Comparison of ENCODE assay signal across 13 cellular contexts in genomic region chr1:68322096-68322495, GRCh38.
DNase-seq lines count a peak whose midpoint lies in the region; ATAC-seq and TF ChIP-seq lines count a peak whose summit lies in the region.
"Had no signal": no experiment of that assay in that cellular context is flagged by ENCODE, and none has a peak within 500 bp of the region (broad histone marks: within the 10 kb centered on the region; RNA-seq: fewer than 3 reads in every experiment).

No MANE protein-coding gene starts in this region.

- H3K4me1 ChIP-seq in GM23248 (ENCODE audit: insufficient read depth) = peaks cover 27% of the 10 kb centered on the region
- peaks cover 0 to 66% (median 45%) of the 10 kb centered on the region in 4 donors for H3K4me1 ChIP-seq in esophagus muscularis mucosa
- peaks cover 3% of the 10 kb centered on the region for H3K4me1 ChIP-seq in mesendoderm (ENCODE audit: control insufficient read depth, low read depth, low read length)
- peaks cover 10% of the 10 kb centered on the region for H3K4me1 ChIP-seq in testis
- no peaks in the 10 kb centered on the region for H3K4me1 ChIP-seq in CD8-positive, alpha-beta memory T cell (ENCODE audit: insufficient read depth, low read length)

- H3K9ac ChIP-seq in GM23248 (peak overlapping the region; percentile 25; the same call in 1 of the 2 replicates), mesendoderm (ENCODE audit: low read length) (no peak overlapping the region)
- H3K9ac ChIP-seq: KMS-11 had no signal

- peak overlapping the region; percentile 54; the same call in 1 of the 2 replicates for H2AFZ ChIP-seq in GM23248

- no peak overlapping the region for H3K23ac ChIP-seq in mesendoderm (ENCODE audit: low read length)

- H3K79me1 ChIP-seq in mesendoderm (ENCODE audit: low read length) = no peaks in the 10 kb centered on the region

- no peak overlapping the region for H3K4ac ChIP-seq in mesendoderm (ENCODE audit: low read depth, low read length)

- CTCF ChIA-PET in CD8-positive, alpha-beta memory T cell (lab: Charles Lee) = no interaction called here

- H3K27me3 ChIP-seq in GM23248 (replicated peaks; ENCODE audit: insufficient read depth) (no peaks in the 10 kb centered on the region), esophagus muscularis mucosa (no peaks in the 10 kb centered on the region), mesendoderm (ENCODE audit: insufficient read depth, low read length, poor library complexity) (no peaks in the 10 kb centered on the region), testis (no peaks in the 10 kb centered on the region)
- no peaks in the 10 kb centered on the region for H3K27me3 ChIP-seq in CD8-positive, alpha-beta memory T cell (ENCODE audit: insufficient read depth, low read length, poor library complexity, severe bottlenecking)

- no peak overlapping the region for H2BK120ac ChIP-seq in mesendoderm (ENCODE audit: low read depth, low read length)

- DNase-seq in GM23248 (peak; percentile 42), esophagus muscularis mucosa (ENCODE audit: extremely low spot score) (no peak), mesendoderm (no peak), testis (no peak), progenitor cell of endocrine pancreas (ENCODE audit: low spot score, unreplicated experiment) (no peak)
- DNase-seq in CD8-positive, alpha-beta memory T cell = no peak
- DNase-seq: DMS53, NCI-H1092 treated with DMSO at 0.1 percent for 48 hours, NCI-H1694 had no signal

- no peak for TF ChIP-seq EP300 in esophagus muscularis mucosa (IDR thresholded peaks at IDR 0.05)

- H3K4me2 ChIP-seq in GM23248 (ENCODE audit: unreplicated experiment) (peak overlapping the region; percentile 73), mesendoderm (ENCODE audit: low read length) (no peak overlapping the region)
- H3K4me2 ChIP-seq: A549, KMS-11 had no signal

- H3F3A ChIP-seq in GM23248 (ENCODE audit: insufficient read depth) = peaks cover 32% of the 10 kb centered on the region

- no peaks in the 10 kb centered on the region for H3K36me3 Mint-ChIP-seq in CD8-positive, alpha-beta memory T cell
- H3K36me3 Mint-ChIP-seq in progenitor cell of endocrine pancreas (ENCODE audit: insufficient read depth) = no peaks in the 10 kb centered on the region

- H3K9me2 ChIP-seq in GM23248 (ENCODE audit: insufficient read depth) = no peaks in the 10 kb centered on the region

- H3K4me1 Mint-ChIP-seq in CD8-positive, alpha-beta memory T cell = no peaks in the 10 kb centered on the region
- peaks cover 5% of the 10 kb centered on the region for H3K4me1 Mint-ChIP-seq in progenitor cell of endocrine pancreas (ENCODE audit: low read depth)

- WGBS in GM23248 (ENCODE audit: low coverage in 1 of 2, low lambda C conversion rate in 2 of 2, missing lambda C conversion rate in 2 of 2), 2 experiments = 75 to 83% methylated on average over 4 of the region's 4 CpGs
- WGBS in esophagus muscularis mucosa = 93% methylated on average over 4 of the region's 4 CpGs
- WGBS in mesendoderm (ENCODE audit: extremely low coverage, insufficient coverage, low lambda C conversion rate) = no CpG with 5 or more reads among the region's 4 CpGs
- WGBS in testis, 2 donors = 86 to 96% methylated on average over 4 of the region's 4 CpGs

- in situ Hi-C loops in GM23248 (cut with MboI) = no loop called here

- H3K36me3 ChIP-seq in GM23248 (ENCODE audit: low read depth) (no peaks in the 10 kb centered on the region), esophagus muscularis mucosa (no peaks in the 10 kb centered on the region), mesendoderm (ENCODE audit: control insufficient read depth, insufficient read depth, low read length) (no peaks in the 10 kb centered on the region), testis (ENCODE audit: low read depth, missing control alignments) (no peaks in the 10 kb centered on the region)
- no peaks in the 10 kb centered on the region for H3K36me3 ChIP-seq in CD8-positive, alpha-beta memory T cell (ENCODE audit: insufficient read depth, low read length)

- no peak overlapping the region for H4K8ac ChIP-seq in mesendoderm (ENCODE audit: low read depth, low read length)

- H2BK5ac ChIP-seq in mesendoderm (ENCODE audit: low read length) = no peak overlapping the region

- TF ChIP-seq POLR2A in esophagus muscularis mucosa (IDR thresholded peaks at IDR 0.05; ENCODE audit: low read depth) = no peak
- TF ChIP-seq POLR2A in testis (IDR thresholded peaks at IDR 0.05) = no peak

- H3K18ac ChIP-seq in mesendoderm (ENCODE audit: low read length) = no peak overlapping the region

- H2AK5ac ChIP-seq in mesendoderm (ENCODE audit: low read length) = no peak overlapping the region

- no peak overlapping the region for H3K27ac Mint-ChIP-seq in CD8-positive, alpha-beta memory T cell
- H3K27ac Mint-ChIP-seq in progenitor cell of endocrine pancreas = no peak overlapping the region

- no peak overlapping the region for H3K4me3 Mint-ChIP-seq in CD8-positive, alpha-beta memory T cell
- no peak overlapping the region for H3K4me3 Mint-ChIP-seq in progenitor cell of endocrine pancreas (ENCODE audit: low read depth)

- intact Hi-C loops in esophagus muscularis mucosa (cut with DNase I) = loop anchor here (5.0 kb wide), 1 partner anchor 90 kb away; the partner anchor contains the start of gene WLS
- intact Hi-C loops in testis (cut with DNase I; ENCODE audit: low total_unique reads) = no loop called here

- POLR2A ChIA-PET in CD8-positive, alpha-beta memory T cell (lab: Charles Lee) = no interaction called here

- H3K9me3 ChIP-seq in GM23248 (ENCODE audit: low read depth) = no peaks in the 10 kb centered on the region
- H3K9me3 ChIP-seq in esophagus muscularis mucosa = no peaks in the 10 kb centered on the region
- no peaks in the 10 kb centered on the region for H3K9me3 ChIP-seq in testis
- H3K9me3 ChIP-seq in CD8-positive, alpha-beta memory T cell (ENCODE audit: low read length) = no peaks in the 10 kb centered on the region
- H3K9me3 ChIP-seq: A549 had no signal

- H2BK15ac ChIP-seq in mesendoderm (replicated peaks; ENCODE audit: low read depth) = no peak overlapping the region

- peak overlapping the region; percentile 57; the same call in 1 of the 2 replicates for H3K27ac ChIP-seq in GM23248
- peak overlapping the region; percentile 72 to 78 (median 78) for H3K27ac ChIP-seq in esophagus muscularis mucosa (replicated peaks in 1 of 4)
- no peak overlapping the region for H3K27ac ChIP-seq in mesendoderm (ENCODE audit: low read depth, low read length)
- H3K27ac ChIP-seq in testis = peak overlapping the region; percentile 65 to 76
- no peak overlapping the region for H3K27ac ChIP-seq in CD8-positive, alpha-beta memory T cell (ENCODE audit: low read depth, low read length)
- H3K27ac ChIP-seq: A549, KMS-11 had no signal

- H3K4me3 ChIP-seq in GM23248 (no peak overlapping the region), esophagus muscularis mucosa (no peak overlapping the region), mesendoderm (ENCODE audit: low read length) (no peak overlapping the region), testis (no peak overlapping the region)
- no peak overlapping the region for H3K4me3 ChIP-seq in CD8-positive, alpha-beta memory T cell (ENCODE audit: low read length)
- H3K4me3 ChIP-seq: A549 had no signal

- peak overlapping the region; percentile 30 for H3K56ac ChIP-seq in mesendoderm (ENCODE audit: low read length)

- no peaks in the 10 kb centered on the region for H4K20me1 ChIP-seq in GM23248 (ENCODE audit: insufficient read depth)

- H3K27me3 Mint-ChIP-seq in CD8-positive, alpha-beta memory T cell = peaks cover 0 to 1% of the 10 kb centered on the region in 2 donors
- H3K27me3 Mint-ChIP-seq in progenitor cell of endocrine pancreas = peaks cover 3% of the 10 kb centered on the region

- H3K79me2 ChIP-seq in GM23248 (ENCODE audit: insufficient read depth) (no peaks in the 10 kb centered on the region), mesendoderm (ENCODE audit: control insufficient read depth, insufficient read depth, low read length) (no peaks in the 10 kb centered on the region)

- H4K5ac ChIP-seq in mesendoderm (ENCODE audit: low read length) = no peak overlapping the region

- peaks cover 0 to 7% (median 0%) of the 10 kb centered on the region in 5 donors for H3K9me3 Mint-ChIP-seq in CD8-positive, alpha-beta memory T cell
- no peaks in the 10 kb centered on the region for H3K9me3 Mint-ChIP-seq in progenitor cell of endocrine pancreas (ENCODE audit: low read depth)

- no peak for ATAC-seq in SK-N-SH treated with all-trans-retinoic acid at 6 μM for 48 hours
- no peak for ATAC-seq in GM19328 (IDR thresholded peaks at IDR 0.05; ENCODE audit: unreplicated experiment)
- ATAC-seq: A549 had no signal

- TF ChIP-seq CTCF in esophagus muscularis mucosa (IDR thresholded peaks at IDR 0.05) (no peak), testis (IDR thresholded peaks at IDR 0.05) (no peak), progenitor cell of endocrine pancreas (IDR thresholded peaks at IDR 0.05; ENCODE audit: unreplicated experiment) (no peak)

TF ChIP-seq in SK-N-SH treated with all-trans-retinoic acid at 6 μM for 48 hours, 23 proteins besides CTCF, POLR2A, EP300 and RAD21 (continues in another document):
- TF ChIP-seq ESRRG (CRISPR knock-in tag; IDR thresholded peaks at IDR 0.05) (no peak), TOX (CRISPR knock-in tag; IDR thresholded peaks at IDR 0.05; ENCODE audit: borderline replicate concordance) (no peak), ZNF8 (CRISPR knock-in tag; IDR thresholded peaks at IDR 0.05) (no peak), ZNF565 (CRISPR knock-in tag; conservative IDR thresholded peaks at IDR 0.05; ENCODE audit: low read depth) (no peak), ZC3H10 (CRISPR knock-in tag; IDR thresholded peaks at IDR 0.05) (no peak)
- TF ChIP-seq, protein P1, sequence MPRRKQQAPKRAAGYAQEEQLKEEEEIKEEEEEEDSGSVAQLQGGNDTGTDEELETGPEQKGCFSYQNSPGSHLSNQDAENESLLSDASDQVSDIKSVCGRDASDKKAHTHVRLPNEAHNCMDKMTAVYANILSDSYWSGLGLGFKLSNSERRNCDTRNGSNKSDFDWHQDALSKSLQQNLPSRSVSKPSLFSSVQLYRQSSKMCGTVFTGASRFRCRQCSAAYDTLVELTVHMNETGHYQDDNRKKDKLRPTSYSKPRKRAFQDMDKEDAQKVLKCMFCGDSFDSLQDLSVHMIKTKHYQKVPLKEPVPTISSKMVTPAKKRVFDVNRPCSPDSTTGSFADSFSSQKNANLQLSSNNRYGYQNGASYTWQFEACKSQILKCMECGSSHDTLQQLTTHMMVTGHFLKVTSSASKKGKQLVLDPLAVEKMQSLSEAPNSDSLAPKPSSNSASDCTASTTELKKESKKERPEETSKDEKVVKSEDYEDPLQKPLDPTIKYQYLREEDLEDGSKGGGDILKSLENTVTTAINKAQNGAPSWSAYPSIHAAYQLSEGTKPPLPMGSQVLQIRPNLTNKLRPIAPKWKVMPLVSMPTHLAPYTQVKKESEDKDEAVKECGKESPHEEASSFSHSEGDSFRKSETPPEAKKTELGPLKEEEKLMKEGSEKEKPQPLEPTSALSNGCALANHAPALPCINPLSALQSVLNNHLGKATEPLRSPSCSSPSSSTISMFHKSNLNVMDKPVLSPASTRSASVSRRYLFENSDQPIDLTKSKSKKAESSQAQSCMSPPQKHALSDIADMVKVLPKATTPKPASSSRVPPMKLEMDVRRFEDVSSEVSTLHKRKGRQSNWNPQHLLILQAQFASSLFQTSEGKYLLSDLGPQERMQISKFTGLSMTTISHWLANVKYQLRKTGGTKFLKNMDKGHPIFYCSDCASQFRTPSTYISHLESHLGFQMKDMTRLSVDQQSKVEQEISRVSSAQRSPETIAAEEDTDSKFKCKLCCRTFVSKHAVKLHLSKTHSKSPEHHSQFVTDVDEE (CRISPR knock-in tag; IDR thresholded peaks at IDR 0.05) = no peak

Comparison
In these comparisons a context has a peak if more than half of its experiments do, and no peak if none do; other contexts are left out.
1. H3K27ac ChIP-seq: peak in GM23248 (single experiment), esophagus muscularis mucosa (4 of 4) and testis (2 of 2); none in mesendoderm (single experiment) and CD8-positive, alpha-beta memory T cell (single experiment).